ENCODE assay signal across 1 cellular context in the genomic region with DNA sequence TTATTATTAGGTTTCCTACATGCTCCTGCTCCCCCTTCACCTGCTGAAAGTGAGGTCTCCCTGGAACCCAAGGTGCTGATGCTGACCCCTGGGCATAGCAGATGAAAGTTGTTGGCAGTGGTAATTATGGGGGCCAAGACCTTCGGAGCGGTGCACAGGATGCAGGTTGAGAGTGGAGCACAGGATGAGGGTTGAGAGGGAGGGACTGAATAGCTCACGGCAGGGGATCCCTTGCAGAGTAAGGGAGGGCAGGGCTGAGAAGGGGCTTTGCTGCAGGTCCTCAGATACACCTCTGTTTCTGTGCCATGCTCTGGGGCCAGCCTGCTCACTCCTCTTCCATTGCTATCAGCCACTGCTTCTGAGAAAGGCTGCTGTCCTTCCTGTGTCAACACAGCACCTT.
TF ChIP-seq lines count a peak whose summit lies in the region.

No MANE protein-coding gene starts in this region.

TF ChIP-seq in H1, 55 proteins besides CTCF, POLR2A, EP300 and RAD21:
- TF ChIP-seq HDAC6 (IDR thresholded peaks at IDR 0.05; ENCODE audit: low read depth, low read length) (no peak), BACH1 (IDR thresholded peaks at IDR 0.05; ENCODE audit: low read length) (no peak), JUND (IDR thresholded peaks at IDR 0.05; ENCODE audit: low read length) (no peak), ZNF274 (IDR thresholded peaks at IDR 0.05; ENCODE audit: borderline replicate concordance, extremely low read depth, low read length) (no peak), JUN (IDR thresholded peaks at IDR 0.05; ENCODE audit: low read depth, low read length) (no peak), BRCA1 (IDR thresholded peaks at IDR 0.05; ENCODE audit: low read depth, low read length) (no peak), SP1 (IDR thresholded peaks at IDR 0.05; ENCODE audit: low read depth, low read length) (no peak), SIX5 (IDR thresholded peaks at IDR 0.05; ENCODE audit: low read depth, low read length) (no peak), BCL11A (IDR thresholded peaks at IDR 0.05; ENCODE audit: low read depth in 2 of 2, low read length in 2 of 2) (no peak), RNF2 (IDR thresholded peaks at IDR 0.05; ENCODE audit: borderline replicate concordance, low read depth, low read length, missing control alignments, poor library complexity, severe bottlenecking) (no peak), CHD2 (IDR thresholded peaks at IDR 0.05; ENCODE audit: low read length) (no peak)
- TF ChIP-seq, protein P1, sequence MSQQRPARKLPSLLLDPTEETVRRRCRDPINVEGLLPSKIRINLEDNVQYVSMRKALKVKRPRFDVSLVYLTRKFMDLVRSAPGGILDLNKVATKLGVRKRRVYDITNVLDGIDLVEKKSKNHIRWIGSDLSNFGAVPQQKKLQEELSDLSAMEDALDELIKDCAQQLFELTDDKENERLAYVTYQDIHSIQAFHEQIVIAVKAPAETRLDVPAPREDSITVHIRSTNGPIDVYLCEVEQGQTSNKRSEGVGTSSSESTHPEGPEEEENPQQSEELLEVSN (IDR thresholded peaks at IDR 0.05): no peak
- TF ChIP-seq, protein P2, sequence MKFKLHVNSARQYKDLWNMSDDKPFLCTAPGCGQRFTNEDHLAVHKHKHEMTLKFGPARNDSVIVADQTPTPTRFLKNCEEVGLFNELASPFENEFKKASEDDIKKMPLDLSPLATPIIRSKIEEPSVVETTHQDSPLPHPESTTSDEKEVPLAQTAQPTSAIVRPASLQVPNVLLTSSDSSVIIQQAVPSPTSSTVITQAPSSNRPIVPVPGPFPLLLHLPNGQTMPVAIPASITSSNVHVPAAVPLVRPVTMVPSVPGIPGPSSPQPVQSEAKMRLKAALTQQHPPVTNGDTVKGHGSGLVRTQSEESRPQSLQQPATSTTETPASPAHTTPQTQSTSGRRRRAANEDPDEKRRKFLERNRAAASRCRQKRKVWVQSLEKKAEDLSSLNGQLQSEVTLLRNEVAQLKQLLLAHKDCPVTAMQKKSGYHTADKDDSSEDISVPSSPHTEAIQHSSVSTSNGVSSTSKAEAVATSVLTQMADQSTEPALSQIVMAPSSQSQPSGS (IDR thresholded peaks at IDR 0.05; ENCODE audit: low read length): no peak
